In genomic region chrX:152165033-152165743, GRCh38 we compare ENCODE assay signal across 1 cellular context.
TF ChIP-seq lines count a peak whose summit lies in the region.

No MANE protein-coding gene starts in this region.

TF ChIP-seq in K562, 482 proteins besides CTCF, POLR2A, EP300 and RAD21 (continued from another document and continues in another):
- TF ChIP-seq AFF1 (IDR thresholded peaks at IDR 0.05; ENCODE audit: low read depth in 1 of 2, partially characterized antibody in 2 of 2), result no peak
- TF ChIP-seq ELK1 (CRISPR knock-in tag; IDR thresholded peaks at IDR 0.05), result no peak
- no peak for TF ChIP-seq ZNF431 (CRISPR knock-in tag; IDR thresholded peaks at IDR 0.05)
- TF ChIP-seq ZNF395 (CRISPR knock-in tag; IDR thresholded peaks at IDR 0.05), result peak; percentile 81
- TF ChIP-seq ZNF584 (CRISPR knock-in tag; IDR thresholded peaks at IDR 0.05; ENCODE audit: low read depth), result 0 out of 2 replicates have a peak, but pooled peaks have one; percentile 54
- no peak for TF ChIP-seq SMC3 (conservative IDR thresholded peaks at IDR 0.05; ENCODE audit: insufficient read depth, low read depth, low read length)
- TF ChIP-seq ZNF830 (CRISPR knock-in tag; IDR thresholded peaks at IDR 0.05), result no peak
- no peak for TF ChIP-seq POLR2G (IDR thresholded peaks at IDR 0.05; ENCODE audit: low read depth, low read length)
- TF ChIP-seq KHSRP (IDR thresholded peaks at IDR 0.05), result no peak
- TF ChIP-seq XRCC4 (IDR thresholded peaks at IDR 0.05; ENCODE audit: extremely low read depth, insufficient read depth, insufficient read length), result no peak
- TF ChIP-seq RCOR1 (IDR thresholded peaks at IDR 0.05; ENCODE audit: borderline replicate concordance in 1 of 2, low read depth in 2 of 2, low read length in 2 of 2), result 0 out of 4 replicates have a peak, but pooled peaks of 1 of the 2 experiments have one; percentile 24
- peak; percentile 33; the same call in 1 of the 2 replicates for TF ChIP-seq TEAD4 (IDR thresholded peaks at IDR 0.05; ENCODE audit: low read length)
- TF ChIP-seq TEAD4 (CRISPR knock-in tag; IDR thresholded peaks at IDR 0.05; ENCODE audit: borderline replicate concordance), result no peak
- no peak for TF ChIP-seq RBBP5 (IDR thresholded peaks at IDR 0.05; ENCODE audit: borderline replicate concordance, insufficient read depth, low read length, poor library complexity, severe bottlenecking)
- TF ChIP-seq TAF7 (tag; IDR thresholded peaks at IDR 0.05), result no peak
- TF ChIP-seq ZNF644 (tag; IDR thresholded peaks at IDR 0.05; ENCODE audit: low read depth), result no peak; the same call in 1 of the 2 replicates
- no peak for TF ChIP-seq ZNF124 (CRISPR knock-in tag; IDR thresholded peaks at IDR 0.05)
- no peak for TF ChIP-seq DDX20 (tag; IDR thresholded peaks at IDR 0.05; ENCODE audit: low read depth)
- no peak for TF ChIP-seq MXI1 (IDR thresholded peaks at IDR 0.05; ENCODE audit: low read depth, low read length)
- peak; percentile 15 for TF ChIP-seq BRD9 (IDR thresholded peaks at IDR 0.05; ENCODE audit: low read depth, partially characterized antibody)
- TF ChIP-seq ZNF316 (IDR thresholded peaks at IDR 0.05), result peak; percentile 100
- TF ChIP-seq GTF2B (IDR thresholded peaks at IDR 0.05; ENCODE audit: extremely low read depth, insufficient read length), result no peak
- no peak for TF ChIP-seq CLOCK (CRISPR knock-in tag; IDR thresholded peaks at IDR 0.05; ENCODE audit: borderline replicate concordance)
- TF ChIP-seq CREB3L1 (IDR thresholded peaks at IDR 0.05; ENCODE audit: borderline replicate concordance, low read depth), result no peak
- no peak for TF ChIP-seq KAT8 (IDR thresholded peaks at IDR 0.05; ENCODE audit: low read depth)
- TF ChIP-seq FOXK2 (conservative IDR thresholded peaks at IDR 0.05 in 1 of 2, IDR thresholded peaks at IDR 0.05 in 1 of 2; ENCODE audit: low read depth in 2 of 2), result peak; percentile 42 to 72; a peak in 1 of 4 replicates
- no peak for TF ChIP-seq ZNF282 (CRISPR knock-in tag; IDR thresholded peaks at IDR 0.05)
- TF ChIP-seq HDAC6 (IDR thresholded peaks at IDR 0.05; ENCODE audit: low read depth, low read length), result no peak
- no peak for TF ChIP-seq STAG1 (CRISPR knock-in tag; IDR thresholded peaks at IDR 0.05; ENCODE audit: borderline replicate concordance)
- no peak for TF ChIP-seq CAMTA2 (CRISPR knock-in tag; conservative IDR thresholded peaks at IDR 0.05)
- no peak for TF ChIP-seq TARDBP (IDR thresholded peaks at IDR 0.05)
- peak; percentile 89 for TF ChIP-seq SMARCA4 (IDR thresholded peaks at IDR 0.05)
- no peak for TF ChIP-seq NR3C1 (CRISPR knock-in tag; IDR thresholded peaks at IDR 0.05)
- peak; percentile 87 for TF ChIP-seq ZNF592 (IDR thresholded peaks at IDR 0.05)
- no peak for TF ChIP-seq BCOR (IDR thresholded peaks at IDR 0.05)
- no peak for TF ChIP-seq SAP30 (IDR thresholded peaks at IDR 0.05; ENCODE audit: borderline replicate concordance, insufficient read depth, low read depth, low read length, poor library complexity, severe bottlenecking)
- TF ChIP-seq TSC22D4 (tag; IDR thresholded peaks at IDR 0.05), result no peak
- no peak for TF ChIP-seq ZNF140 (CRISPR knock-in tag; IDR thresholded peaks at IDR 0.05)
- TF ChIP-seq DIDO1 (tag; IDR thresholded peaks at IDR 0.05; ENCODE audit: low read depth), result no peak
- TF ChIP-seq ZNF165 (CRISPR knock-in tag; IDR thresholded peaks at IDR 0.05; ENCODE audit: borderline replicate concordance), result no peak
- no peak for TF ChIP-seq RREB1 (CRISPR knock-in tag; IDR thresholded peaks at IDR 0.05)
- no peak for TF ChIP-seq ZNF12 (CRISPR knock-in tag; IDR thresholded peaks at IDR 0.05)
